ENCODE assay signal across 18 cellular contexts in the genomic region with DNA sequence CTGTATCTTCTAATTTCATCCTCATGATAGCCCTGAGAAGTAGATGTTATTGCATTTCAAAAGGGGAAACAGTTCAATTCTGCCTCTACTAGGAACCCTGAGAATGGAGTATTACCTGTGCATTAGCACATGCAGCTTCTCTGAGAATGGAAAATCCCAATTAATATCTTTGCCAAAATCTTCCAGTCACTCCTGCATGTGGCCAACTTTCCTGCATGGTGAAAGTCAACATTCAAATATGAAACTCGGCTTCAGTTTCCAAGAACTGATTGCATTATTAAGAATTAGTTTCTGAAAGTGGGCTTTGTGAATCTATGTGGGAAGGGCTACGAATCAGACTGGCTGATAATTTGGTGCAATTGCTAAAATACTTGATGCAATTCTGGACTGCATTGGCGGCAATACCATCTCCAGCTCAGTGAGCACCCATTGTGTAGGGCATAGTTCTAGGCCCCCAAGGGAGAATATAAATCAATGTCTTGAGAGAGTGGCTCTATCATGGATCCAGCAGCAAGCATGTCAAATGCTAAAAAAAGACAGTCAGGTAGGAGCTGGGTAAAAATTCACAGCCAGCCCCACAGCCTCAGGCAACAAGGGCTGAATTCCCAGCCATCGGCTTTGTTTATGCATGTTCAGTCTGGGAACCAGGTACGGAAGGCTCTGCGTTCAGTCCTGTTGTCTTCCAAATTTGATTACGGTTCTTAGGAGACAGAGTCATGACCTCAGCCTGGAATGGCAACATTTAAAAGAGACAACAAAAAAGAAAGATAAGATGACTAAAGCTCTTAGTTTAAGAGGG. TPM values are rescaled to one million over a fixed set of nuclear protein-coding genes. Genes with fewer than 3 reads are reported as not detected.
DNase-seq lines count a peak whose midpoint lies in the region; TF ChIP-seq lines count a peak whose summit lies in the region.
"Had no signal": no experiment of that assay in that cellular context is flagged by ENCODE, and none has a peak within 500 bp of the region (broad histone marks: within the 10 kb centered on the region; RNA-seq: fewer than 3 reads in every experiment).

No MANE protein-coding gene starts in this region.

- no peak overlapping the region for H3K9ac ChIP-seq in trophoblast cell (ENCODE audit: low read length)

- H3K23ac ChIP-seq in trophoblast cell (ENCODE audit: low read length) = no peak overlapping the region

- no peak overlapping the region for H2AFZ ChIP-seq in trophoblast cell (ENCODE audit: insufficient read depth, low read length, poor library complexity)

- H3K27me3 ChIP-seq in trophoblast cell (ENCODE audit: insufficient read depth, low read length) = no peaks in the 10 kb centered on the region
- H3K27me3 ChIP-seq: adrenal gland, sigmoid colon had no signal

- H3K18ac ChIP-seq in trophoblast cell (ENCODE audit: low read length) = no peak overlapping the region

- no peak overlapping the region for H3K14ac ChIP-seq in trophoblast cell (ENCODE audit: low read length)

- H4K91ac ChIP-seq in trophoblast cell (ENCODE audit: low read depth, low read length) = no peak overlapping the region

- no CpG with 5 or more reads among the region's 7 CpGs for WGBS in trophoblast cell (ENCODE audit: extremely low coverage, insufficient coverage, insufficient read length)

- H2BK5ac ChIP-seq in trophoblast cell (ENCODE audit: low read depth, low read length, poor library complexity) = peak overlapping the region; percentile 19

- H3K36me3 ChIP-seq in trophoblast cell (ENCODE audit: control insufficient read depth in 1 of 2, insufficient read depth in 2 of 2, low read length in 2 of 2) = no peaks in the 10 kb centered on the region
- H3K36me3 ChIP-seq: adrenal gland, sigmoid colon had no signal

- H2BK120ac ChIP-seq in trophoblast cell (ENCODE audit: insufficient read depth, low read length, poor library complexity) = peak overlapping the region; percentile 8

- H3K4me2 ChIP-seq in trophoblast cell (ENCODE audit: low read length) = peak overlapping the region; percentile 9

- no peak overlapping the region for H2BK12ac ChIP-seq in trophoblast cell (ENCODE audit: low read length)

- H4K12ac ChIP-seq in trophoblast cell (ENCODE audit: low read depth, low read length) = no peak overlapping the region

- peaks cover 6 to 18% of the 10 kb centered on the region in 2 experiments for H3K4me1 ChIP-seq in trophoblast cell (ENCODE audit: control insufficient read depth in 1 of 2, insufficient read depth in 2 of 2, low read length in 2 of 2)
- H3K4me1 ChIP-seq: adrenal gland had no signal

- H3K27ac ChIP-seq in trophoblast cell (ENCODE audit: low read depth, low read length) = peak overlapping the region; percentile 91
- H3K27ac ChIP-seq: HL-60, sigmoid colon had no signal

- H3K4me3 ChIP-seq in epithelial cell of esophagus (ENCODE audit: low read length) (no peak overlapping the region), trophoblast cell (ENCODE audit: low read depth, low read length) (no peak overlapping the region)
- H3K4me3 ChIP-seq: adrenal gland, sigmoid colon had no signal

- in situ Hi-C loops in GM13977 (cut with MboI; ENCODE audit: low pct_unique_long_range_greater_than_20kb, low sequenced_read_pairs, unreplicated experiment) = loop anchor here (25.0 kb wide), 1 partner anchor 148 kb away; no protein-coding TSS in a partner anchor

- no peaks in the 10 kb centered on the region for H3K9me3 ChIP-seq in trophoblast cell (ENCODE audit: insufficient read depth, low read depth, low read length)
- H3K9me3 ChIP-seq: adrenal gland, sigmoid colon had no signal

- TF ChIP-seq CTCF in epithelial cell of esophagus (IDR thresholded peaks at IDR 0.05; ENCODE audit: insufficient read depth, low read depth, low read length, missing control alignments) (no peak), GM13977 (IDR thresholded peaks at IDR 0.05; ENCODE audit: extremely low read depth, insufficient read depth, missing control alignments) (no peak)

- no peak overlapping the region for H2AK5ac ChIP-seq in trophoblast cell (ENCODE audit: low read length)

- H3K4ac ChIP-seq in trophoblast cell (ENCODE audit: low read depth, low read length) = no peak overlapping the region

- H3K79me1 ChIP-seq in trophoblast cell (ENCODE audit: low read length) = peaks cover 17% of the 10 kb centered on the region

- no peaks in the 10 kb centered on the region for H3K79me2 ChIP-seq in trophoblast cell (ENCODE audit: control insufficient read depth, insufficient read depth, low read length, poor library complexity)

- DNase-seq in GM03348 (ENCODE audit: low spot score) (peak; percentile 7), NCI-H1436 (lab: John Stamatoyannopoulos, UW) (peak; percentile 47), epithelial cell of esophagus (ENCODE audit: low read depth) (peak; percentile 75), trophoblast cell (peak; percentile 45 to 61), GM13977 (ENCODE audit: low spot score) (no peak), epidermal melanocyte (ENCODE audit: insufficient read length, low spot score) (no peak)
- DNase-seq in stimulated activated naive CD4-positive, alpha-beta T cell treated with Interleukin-2 at 50 U/mL for 16 hours (lab: John Stamatoyannopoulos, UW) = no peak
- DNase-seq: AML-193; COR-L47; effector CD4-positive, alpha-beta T cell; foreskin fibroblast; NCI-H2081; NCI-H82; PC-3; sigmoid colon; stimulated activated naive CD8-positive, alpha-beta T cell treated with anti-CD3 and anti-CD28 coated beads, Interleukin-15, Interleukin-2, amounts not matched to agents 100 U/mL and 50 U/mL, for 24 hours had no signal

- H4K8ac ChIP-seq in trophoblast cell (ENCODE audit: low read depth, low read length) = no peak overlapping the region

RNA-seq across cellular contexts. Expression of gene BCL6, which starts 18.8 kb away (rescaled TPM):
- 17.5 and 18.7 TPM in 2 replicates for polyA plus RNA-seq in trophoblast cell (2013)

Comparison
In these comparisons a context has a peak if more than half of its experiments do, and no peak if none do; other contexts are left out.
1. DNase-seq: peak in GM03348 (single experiment), NCI-H1436 (single experiment), epithelial cell of esophagus (single experiment) and trophoblast cell (2 of 2); none in GM13977 (single experiment), stimulated activated naive CD4-positive, alpha-beta T cell treated with Interleukin-2 at 50 U/mL for 16 hours (single experiment) and epidermal melanocyte (single experiment).